In genomic region chr12:5466521-5466960, GRCh38 we compare ENCODE assay signal across 16 cellular contexts. TPM values are rescaled to one million over a fixed set of nuclear protein-coding genes. Genes with fewer than 3 reads are reported as not detected.
"Had no signal": no experiment of that assay in that cellular context is flagged by ENCODE, and none has a peak within 500 bp of the region (broad histone marks: within the 10 kb centered on the region; RNA-seq: fewer than 3 reads in every experiment).

No MANE protein-coding gene starts in this region.

- H3K9me3 ChIP-seq: heart left ventricle, pancreas, sigmoid colon, uterus had no signal

- H3K4me1 Mint-ChIP-seq: naive thymus-derived CD8-positive, alpha-beta T cell had no signal

- H3K9me3 Mint-ChIP-seq: activated T-helper 1 cell treated with anti-CD3 and anti-CD28 coated beads, Interleukin-12 subunit alpha, Interleukin-12 subunit beta, Interleukin-2, Interleukin-4 antibody, amounts not matched to agents 30 ng/mL and 10 ng/mL and 1 ng/mL, durations not matched to agents 14 hours and 24 hours and 36 hours; naive thymus-derived CD8-positive, alpha-beta T cell; T-helper 2 cell treated with Interferon-gamma antibody and Interleukin-4, amounts not matched to agents 5 μg/mL and 100 μg/mL, for 36 hours had no signal

- H3K27ac Mint-ChIP-seq: activated T-helper 1 cell treated with anti-CD3 and anti-CD28 coated beads, Interleukin-12 subunit alpha, Interleukin-12 subunit beta, Interleukin-2, Interleukin-4 antibody, amounts not matched to agents 30 ng/mL and 10 ng/mL and 1 ng/mL, durations not matched to agents 14 hours and 24 hours and 36 hours; naive thymus-derived CD8-positive, alpha-beta T cell; T-helper 2 cell treated with Interferon-gamma antibody and Interleukin-4, amounts not matched to agents 5 μg/mL and 100 μg/mL, for 36 hours had no signal

- H3K36me3 Mint-ChIP-seq: naive thymus-derived CD8-positive, alpha-beta T cell had no signal

- H3K4me3 Mint-ChIP-seq: activated T-helper 1 cell treated with anti-CD3 and anti-CD28 coated beads, Interleukin-12 subunit alpha, Interleukin-12 subunit beta, Interleukin-2, Interleukin-4 antibody, amounts not matched to agents 30 ng/mL and 10 ng/mL and 1 ng/mL, durations not matched to agents 14 hours and 24 hours and 36 hours; naive thymus-derived CD8-positive, alpha-beta T cell; T-helper 2 cell treated with Interferon-gamma antibody and Interleukin-4, amounts not matched to agents 5 μg/mL and 100 μg/mL, for 36 hours had no signal

- H3K4me3 ChIP-seq: heart left ventricle, pancreas, sigmoid colon, uterus had no signal

- H3K27ac ChIP-seq: heart left ventricle, pancreas, sigmoid colon, uterus had no signal

- ATAC-seq: activated CD4-positive, CD25-positive, alpha-beta regulatory T cell treated with anti-CD3 and anti-CD28 coated beads, Interleukin-2, amount 50 U/mL, for 24 hours; esophagus mucosa; heart left ventricle; left lobe of liver; naive thymus-derived CD8-positive, alpha-beta T cell; pancreas had no signal

- H3K4me1 ChIP-seq: pancreas, sigmoid colon, uterus had no signal

- H3K27me3 ChIP-seq: pancreas, sigmoid colon, uterus had no signal

- H3K36me3 ChIP-seq: heart left ventricle, pancreas, sigmoid colon, uterus had no signal

- DNase-seq: activated naive CD4-positive, alpha-beta T cell; aorta; heart left ventricle; mammary epithelial cell; naive thymus-derived CD8-positive, alpha-beta T cell; pancreas; stimulated activated CD4-positive, alpha-beta T cell treated with anti-CD3 and anti-CD28 coated beads, Interleukin-12 subunit alpha, Interleukin-12 subunit beta, amount 100 ng/mL, for 4 hours; stimulated activated CD4-positive, alpha-beta T cell treated with anti-CD3 and anti-CD28 coated beads, Interleukin-2, amount 100 ng/mL, for 24 hours; uterus had no signal

RNA-seq across cellular contexts. Expression of gene NTF3, which starts 34.6 kb away (rescaled TPM):
- total RNA-seq: activated CD8-positive, alpha-beta memory T cell treated with anti-CD3 and anti-CD28 coated beads for 36 hours; activated T-helper 1 cell treated with anti-CD3 and anti-CD28 coated beads, Interleukin-12 subunit alpha, Interleukin-12 subunit beta, Interleukin-2, Interleukin-4 antibody, amounts not matched to agents 30 ng/mL and 10 ng/mL and 1 ng/mL, durations not matched to agents 14 hours and 24 hours and 36 hours; mammary epithelial cell; naive thymus-derived CD8-positive, alpha-beta T cell; pancreas had no signal
- polyA plus RNA-seq: mammary epithelial cell; naive thymus-derived CD8-positive, alpha-beta T cell had no signal
